10 cellular contexts compared by ENCODE assay signal in the genomic region with DNA sequence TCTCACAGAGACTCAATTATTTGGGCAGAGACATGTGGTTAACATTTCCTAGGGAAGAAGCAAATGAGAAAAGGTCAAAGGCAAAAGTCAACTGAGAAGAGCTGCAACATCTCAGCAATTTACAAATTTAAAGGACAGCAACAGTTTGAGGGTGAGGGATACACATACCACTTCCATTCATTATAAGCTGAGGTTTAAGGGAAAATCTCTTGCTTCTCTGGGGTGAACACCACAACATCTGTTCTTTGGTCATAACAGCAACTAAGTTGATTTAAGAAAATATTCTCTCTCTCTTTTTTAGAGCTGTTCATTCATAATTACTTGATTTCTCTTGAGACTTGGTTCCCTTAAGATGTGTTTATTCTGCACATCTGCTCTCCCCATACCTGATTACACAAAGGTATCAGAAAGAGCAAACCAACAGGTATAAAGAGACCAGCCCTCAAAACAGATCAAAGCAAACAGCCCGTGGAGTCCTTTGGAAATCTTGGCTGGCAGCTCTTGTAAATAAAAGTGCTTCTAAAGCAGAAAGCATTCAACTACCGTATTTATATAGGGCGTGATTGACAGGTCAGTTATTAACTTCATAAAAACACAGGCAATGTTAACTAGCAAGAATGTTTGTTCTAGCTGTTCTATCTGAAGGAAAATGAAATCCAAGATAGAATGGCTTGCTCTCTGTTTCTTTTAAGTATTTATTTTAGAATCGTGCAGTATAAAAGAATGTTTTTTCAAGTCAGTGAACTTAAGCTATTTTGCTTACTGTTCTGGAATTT.
DNase-seq lines count a peak whose midpoint lies in the region; ATAC-seq lines count a peak whose summit lies in the region.
"Had no signal": no experiment of that assay in that cellular context is flagged by ENCODE, and none has a peak within 500 bp of the region (broad histone marks: within the 10 kb centered on the region; RNA-seq: fewer than 3 reads in every experiment).

No MANE protein-coding gene starts in this region.

- peaks cover 26 to 33% (median 28%) of the 10 kb centered on the region in 3 donors for H3K4me1 Mint-ChIP-seq in naive B cell

- ATAC-seq in naive B cell (ENCODE audit: low read depth in 2 of 2) (no peak), HG03520 (IDR thresholded peaks at IDR 0.05; ENCODE audit: unreplicated experiment) (no peak), HG03457 (IDR thresholded peaks at IDR 0.05; ENCODE audit: unreplicated experiment) (no peak)

- H3K27ac Mint-ChIP-seq in naive B cell, result peak overlapping the region in 4 of 6 donors; percentile 5 to 66 (median 29)
- H3K27ac Mint-ChIP-seq: CD4-positive, alpha-beta T cell had no signal

- H3K36me3 Mint-ChIP-seq in naive B cell, result peaks cover 10 to 25% of the 10 kb centered on the region in 2 donors

- DNase-seq in DMS153 (lab: John Stamatoyannopoulos, UW), result peak; percentile 81
- DNase-seq in NCI-H187 treated with DMSO at 0.1 percent for 48 hours (lab: John Stamatoyannopoulos, UW), result peak; percentile 64
- peak; percentile 21 to 88 for DNase-seq in T47D (ENCODE audit: low read depth in 1 of 2, low spot score in 1 of 2)
- DNase-seq in naive B cell, result no peak
- DNase-seq in iPS-NIHi11 (ENCODE audit: low spot score), result no peak
- DNase-seq in GM03348 (ENCODE audit: low spot score), result no peak
- DNase-seq: aorta; CD4-positive, alpha-beta T cell had no signal

- H3K4me3 Mint-ChIP-seq in naive B cell, result no peak overlapping the region
- H3K4me3 Mint-ChIP-seq: CD4-positive, alpha-beta T cell had no signal

- no peaks in the 10 kb centered on the region for H3K9me3 Mint-ChIP-seq in naive B cell
- H3K9me3 Mint-ChIP-seq: CD4-positive, alpha-beta T cell had no signal

- no peaks in the 10 kb centered on the region for H3K27me3 Mint-ChIP-seq in naive B cell
- H3K27me3 Mint-ChIP-seq: CD4-positive, alpha-beta T cell had no signal

- in situ Hi-C loops in T47D (cut with HindIII; ENCODE audit: low pct_unique_long_range_greater_than_20kb, low sequenced_read_pairs), result no loop called here

Comparison
In these comparisons a context has a peak if more than half of its experiments do, and no peak if none do; other contexts are left out.
1. DNase-seq: peak in DMS153 (single experiment), NCI-H187 treated with DMSO at 0.1 percent for 48 hours (single experiment) and T47D (2 of 2); none in naive B cell (single experiment), iPS-NIHi11 (single experiment) and GM03348 (single experiment).